ENCODE assay signal across 10 cellular contexts in the genomic region with DNA sequence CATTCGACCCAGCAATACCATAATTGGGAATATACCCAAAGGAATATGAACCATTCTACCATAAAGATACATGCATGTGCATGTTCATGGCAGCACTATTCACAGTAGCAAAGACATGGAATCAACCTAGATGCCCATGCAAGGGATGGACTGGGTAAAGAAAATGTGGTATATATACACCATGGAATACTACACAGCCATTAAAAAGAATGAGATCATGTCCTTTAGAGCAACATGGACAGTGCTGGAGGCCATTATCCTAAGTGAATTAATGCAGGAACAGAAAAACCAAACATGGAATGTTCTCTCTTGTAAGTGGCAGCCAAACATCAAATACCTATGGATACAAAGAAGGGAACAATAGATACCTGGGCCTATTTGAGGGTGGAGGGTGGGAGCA.
"Had no signal": no experiment of that assay in that cellular context is flagged by ENCODE, and none has a peak within 500 bp of the region (broad histone marks: within the 10 kb centered on the region; RNA-seq: fewer than 3 reads in every experiment).

No MANE protein-coding gene starts in this region.

- H3K27ac Mint-ChIP-seq: GM23338, H9, HFFc6, IgD-negative memory B cell had no signal

- H3K9me3 Mint-ChIP-seq: HFFc6 had no signal

- FAIRE-seq: H1, H54, HepG2 had no signal

- H3K4me3 Mint-ChIP-seq: GM23338, H9, HFFc6, IgD-negative memory B cell had no signal

- H3K4me2 ChIP-seq: GM23338 had no signal

- H3K27me3 Mint-ChIP-seq: IgD-negative memory B cell had no signal

- H2AFZ ChIP-seq: GM23338 had no signal

- H3K4me3 ChIP-seq: GM23338 had no signal

- H3K27ac ChIP-seq: HL-60 had no signal

- H3K4me1 Mint-ChIP-seq: GM23338 had no signal

- DNase-seq: H9, HCEC 1CT, HFFc6, KG1 had no signal
